12 cellular contexts compared by ENCODE assay signal in the genomic region with DNA sequence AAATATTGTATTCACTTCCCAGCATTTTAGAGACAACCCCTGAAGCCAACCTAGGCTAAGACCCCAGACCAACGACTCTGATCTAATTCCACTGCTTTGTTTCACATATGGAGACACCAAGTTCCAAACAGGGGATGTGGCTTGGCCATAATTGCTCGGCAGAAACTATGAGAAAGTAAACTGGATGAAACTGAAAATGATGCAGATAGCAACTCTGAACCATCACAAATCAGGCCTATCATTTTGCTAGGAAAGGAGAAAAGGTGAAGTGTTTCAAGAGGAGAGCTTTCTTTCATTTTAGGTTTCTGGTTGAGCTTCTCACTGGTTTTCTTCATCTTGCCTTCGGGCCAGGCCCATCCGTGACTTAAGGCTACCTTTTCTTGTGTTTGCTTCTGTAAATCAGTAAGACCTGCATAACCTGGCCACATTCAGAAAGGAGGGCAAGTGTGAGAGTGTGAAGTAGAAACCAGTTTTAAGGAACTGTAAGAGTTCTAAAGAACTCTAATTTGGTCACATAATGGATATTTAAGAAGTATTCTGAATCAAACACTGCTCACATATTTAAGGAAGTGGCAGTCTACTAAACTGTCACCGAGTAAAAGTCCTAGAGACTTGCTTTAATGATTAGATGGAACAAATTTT.
DNase-seq lines count a peak whose midpoint lies in the region; ATAC-seq and TF ChIP-seq lines count a peak whose summit lies in the region.
"Had no signal": no experiment of that assay in that cellular context is flagged by ENCODE, and none has a peak within 500 bp of the region (broad histone marks: within the 10 kb centered on the region; RNA-seq: fewer than 3 reads in every experiment).

No MANE protein-coding gene starts in this region.

- DNase-seq in activated T-cell treated with anti-CD3 and anti-CD28 coated beads, Interleukin-2, amount 50 U/mL, for 4 hours = no peak
- DNase-seq in activated T-cell treated with anti-CD3 and anti-CD28 coated beads for 4 hours (no peak), suprapubic skin (ENCODE audit: low spot score in 2 of 2) (no peak), inferior parietal cortex (ENCODE audit: extremely low spot score) (no peak), midbrain (lab: John Stamatoyannopoulos, UW) (no peak)
- peak; percentile 56 for DNase-seq in stimulated activated naive B cell treated with anti-CD40 and anti-IgM and Interleukin-4, amounts not matched to agents 10 μg/mL and 1 μg/mL and 100 μg/mL, for 72 hours
- DNase-seq: erythroblast, ovary, SIG-M5 had no signal

- peak overlapping the region; percentile 55 for H3K4me3 Mint-ChIP-seq in activated T-cell treated with anti-CD3 and anti-CD28 coated beads, Interleukin-2, amount 50 U/mL, for 4 hours
- peak overlapping the region; percentile 31 for H3K4me3 Mint-ChIP-seq in activated T-helper 17 cell treated with anti-CD3 and anti-CD28 coated beads, Interleukin-2, amount 50 U/mL, for 72 hours
- peak overlapping the region; percentile 57 to 74 for H3K4me3 Mint-ChIP-seq in stimulated activated naive B cell treated with anti-CD40 and anti-IgM and Interleukin-4, amounts not matched to agents 10 μg/mL and 1 μg/mL and 100 μg/mL, for 72 hours

- TF ChIP-seq CTCF in suprapubic skin (IDR thresholded peaks at IDR 0.05) = no peak

- TF ChIP-seq POLR2A in suprapubic skin (IDR thresholded peaks at IDR 0.05) = no peak

- no peak for TF ChIP-seq EP300 in suprapubic skin (IDR thresholded peaks at IDR 0.05)

- H3K27ac ChIP-seq in suprapubic skin = no peak overlapping the region
- H3K27ac ChIP-seq: coronary artery, ovary had no signal

- peaks cover 87% of the 10 kb centered on the region for H3K4me1 Mint-ChIP-seq in activated T-cell treated with anti-CD3 and anti-CD28 coated beads, Interleukin-2, amount 50 U/mL, for 4 hours (ENCODE audit: low read depth)
- peaks cover 19% of the 10 kb centered on the region for H3K4me1 Mint-ChIP-seq in activated T-helper 17 cell treated with anti-CD3 and anti-CD28 coated beads, Interleukin-2, amount 50 U/mL, for 72 hours
- H3K4me1 Mint-ChIP-seq in stimulated activated naive B cell treated with anti-CD40 and anti-IgM and Interleukin-4, amounts not matched to agents 10 μg/mL and 1 μg/mL and 100 μg/mL, for 72 hours = peaks cover 45 to 81% of the 10 kb centered on the region in 2 donors

- peak; percentile 41 to 57 for ATAC-seq in activated T-cell treated with anti-CD3 and anti-CD28 coated beads, Interleukin-2, amount 50 U/mL, for 4 hours
- peak; percentile 55 for ATAC-seq in HG02981 (IDR thresholded peaks at IDR 0.05; ENCODE audit: unreplicated experiment)
- peak; percentile 82 for ATAC-seq in activated T-helper 17 cell treated with anti-CD3 and anti-CD28 coated beads, Interleukin-2, amount 50 U/mL, for 72 hours (replicated peaks)
- ATAC-seq in stimulated activated naive B cell treated with anti-CD40 and anti-IgM and Interleukin-4, amounts not matched to agents 10 μg/mL and 1 μg/mL and 100 μg/mL, for 72 hours (replicated peaks) = peak; percentile 75 to 80

- H3K27me3 Mint-ChIP-seq in activated T-cell treated with anti-CD3 and anti-CD28 coated beads, Interleukin-2, amount 50 U/mL, for 4 hours (ENCODE audit: low read depth) = no peaks in the 10 kb centered on the region
- H3K27me3 Mint-ChIP-seq in activated T-helper 17 cell treated with anti-CD3 and anti-CD28 coated beads, Interleukin-2, amount 50 U/mL, for 72 hours = no peaks in the 10 kb centered on the region
- H3K27me3 Mint-ChIP-seq in stimulated activated naive B cell treated with anti-CD40 and anti-IgM and Interleukin-4, amounts not matched to agents 10 μg/mL and 1 μg/mL and 100 μg/mL, for 72 hours = no peaks in the 10 kb centered on the region

- peaks cover 17% of the 10 kb centered on the region for H3K4me1 ChIP-seq in suprapubic skin

- H3K36me3 ChIP-seq in suprapubic skin = no peaks in the 10 kb centered on the region
- H3K36me3 ChIP-seq: ovary had no signal

- no peaks in the 10 kb centered on the region for H3K9me3 ChIP-seq in suprapubic skin
- H3K9me3 ChIP-seq: ovary had no signal

- peaks cover 19% of the 10 kb centered on the region for H3K36me3 Mint-ChIP-seq in activated T-cell treated with anti-CD3 and anti-CD28 coated beads, Interleukin-2, amount 50 U/mL, for 4 hours (ENCODE audit: insufficient read depth)
- peaks cover 11% of the 10 kb centered on the region for H3K36me3 Mint-ChIP-seq in activated T-helper 17 cell treated with anti-CD3 and anti-CD28 coated beads, Interleukin-2, amount 50 U/mL, for 72 hours (ENCODE audit: low read depth)
- H3K36me3 Mint-ChIP-seq in stimulated activated naive B cell treated with anti-CD40 and anti-IgM and Interleukin-4, amounts not matched to agents 10 μg/mL and 1 μg/mL and 100 μg/mL, for 72 hours = peaks cover 14 to 21% of the 10 kb centered on the region in 2 donors

- no peak overlapping the region for H3K27ac Mint-ChIP-seq in activated T-helper 17 cell treated with anti-CD3 and anti-CD28 coated beads, Interleukin-2, amount 50 U/mL, for 72 hours
- peak overlapping the region; percentile 96 for H3K27ac Mint-ChIP-seq in stimulated activated naive B cell treated with anti-CD40 and anti-IgM and Interleukin-4, amounts not matched to agents 10 μg/mL and 1 μg/mL and 100 μg/mL, for 72 hours

- no peaks in the 10 kb centered on the region for H3K27me3 ChIP-seq in suprapubic skin
- H3K27me3 ChIP-seq: ovary had no signal

- WGBS in suprapubic skin = 76% methylated on average over 5 of the region's 5 CpGs

- H3K9me3 Mint-ChIP-seq in activated T-cell treated with anti-CD3 and anti-CD28 coated beads, Interleukin-2, amount 50 U/mL, for 4 hours = no peaks in the 10 kb centered on the region
- H3K9me3 Mint-ChIP-seq in activated T-helper 17 cell treated with anti-CD3 and anti-CD28 coated beads, Interleukin-2, amount 50 U/mL, for 72 hours = no peaks in the 10 kb centered on the region
- H3K9me3 Mint-ChIP-seq in stimulated activated naive B cell treated with anti-CD40 and anti-IgM and Interleukin-4, amounts not matched to agents 10 μg/mL and 1 μg/mL and 100 μg/mL, for 72 hours = no peaks in the 10 kb centered on the region

- H3K4me3 ChIP-seq in suprapubic skin = no peak overlapping the region
- H3K4me3 ChIP-seq: coronary artery, ovary had no signal
